ENCODE assay signal across 27 cellular contexts in the genomic region with DNA sequence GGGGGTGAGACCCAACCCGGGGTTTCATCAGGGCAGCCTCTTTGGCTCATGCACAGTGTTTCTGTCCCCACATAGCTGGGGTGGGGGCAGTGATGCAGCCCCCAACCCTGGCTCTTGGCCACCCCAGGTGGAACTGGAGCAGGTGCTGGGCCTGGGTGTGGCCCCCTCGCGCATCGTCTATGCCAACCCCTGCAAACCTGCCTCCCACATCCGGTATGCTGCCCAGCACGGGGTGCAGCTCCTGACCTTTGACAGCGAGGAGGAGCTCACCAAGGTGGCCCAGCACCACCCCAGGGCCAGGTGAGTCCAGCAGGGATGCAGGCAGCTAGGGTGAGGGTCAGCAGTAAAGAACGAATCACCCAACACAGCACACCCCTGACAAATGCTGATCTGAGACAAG.
"Had no signal": no experiment of that assay in that cellular context is flagged by ENCODE, and none has a peak within 500 bp of the region (broad histone marks: within the 10 kb centered on the region; RNA-seq: fewer than 3 reads in every experiment).

No MANE protein-coding gene starts in this region.

- H3K27ac ChIP-seq: brain microvascular endothelial cell, cardiac muscle cell, Peyer's patch, RWPE1, SJSA1 had no signal

- H3K27me3 ChIP-seq: cardiac muscle cell, Peyer's patch, SJSA1 had no signal

- H3K9me3 ChIP-seq: Peyer's patch, SJSA1 had no signal

- H3K4me1 ChIP-seq: Peyer's patch had no signal

- H3K4me3 ChIP-seq: cardiac muscle cell, Peyer's patch, SJSA1 had no signal

- ATAC-seq: activated T-helper 17 cell treated with anti-CD3 and anti-CD28 coated beads, Interleukin-2, amount 50 U/mL, for 72 hours; SK-N-SH treated with all-trans-retinoic acid at 6 μM for 48 hours had no signal

- H3K36me3 ChIP-seq: brain microvascular endothelial cell, cardiac muscle cell, Peyer's patch, SJSA1 had no signal

- DNase-seq: activated B cell treated with CpG ODN at 0.5 μM for 24 hours; activated CD4-positive, alpha-beta memory T cell treated with anti-CD3 and anti-CD28 coated beads for 36 hours; activated CD4-positive, alpha-beta T cell treated with anti-CD3 and anti-CD28 coated beads for 1 hour; activated CD4-positive, alpha-beta T cell treated with anti-CD3 and anti-CD28 coated beads, Interleukin-2, amount 10 ng/mL, durations not matched to agents 24 days and 14 days; activated gamma-delta T cell; activated naive CD4-positive, alpha-beta T cell treated with anti-CD3 and anti-CD28 coated beads for 36 hours; activated naive CD8-positive, alpha-beta T cell treated with anti-CD3 and anti-CD28 coated beads for 36 hours; activated T-cell treated with anti-CD3 and anti-CD28 coated beads for 4 hours; activated T-cell treated with anti-CD3 and anti-CD28 coated beads, Interleukin-2, amount 50 U/mL, for 48 hours; brain microvascular endothelial cell; Kasumi-1; KBM-7; NCI-H1092; NCI-H1417; NCI-H2029; NCI-H2107; NCI-H2171 treated with DMSO at 0.1 percent for 48 hours; NCI-H226; NCI-H526; Peyer's patch; SHP77; SW 1271 had no signal
